Comparison of ENCODE assay signal across 8 cellular contexts in the genomic region with DNA sequence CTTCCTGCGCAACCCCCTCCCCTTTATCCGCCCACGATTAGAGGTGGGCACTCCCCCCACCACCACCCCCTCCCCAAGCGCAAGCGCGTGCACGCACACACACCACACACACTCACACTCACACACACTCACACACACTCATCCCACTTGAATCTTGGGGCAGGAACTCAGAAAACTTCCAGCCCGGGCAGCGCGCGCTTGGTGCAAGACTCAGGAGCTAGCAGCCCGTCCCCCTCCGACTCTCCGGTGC. TPM values are rescaled to one million over a fixed set of nuclear protein-coding genes. Genes with fewer than 3 reads are reported as not detected.
DNase-seq lines count a peak whose midpoint lies in the region; ATAC-seq, FAIRE-seq and TF ChIP-seq lines count a peak whose summit lies in the region.

A gene (plus strand): TSS at position 170 of the 250 bp plus-strand sequence. CDS start 788 bp downstream, outside the sequence.

- peak within 1 kb of the TSS; percentile 82 for H3K4me3 Mint-ChIP-seq in WTC11

- no peak for FAIRE-seq in H54 (lab: Jason Lieb, UNC)
- no peak for FAIRE-seq in HTR-8/SVneo (lab: Jason Lieb, UNC)

- WGBS in heart left ventricle, 4 donors: 1 to 2% (median 1%) methylated on average over 14 of the region's 14 CpGs

- H3K36me3 ChIP-seq in H7 (replicated peaks; ENCODE audit: control insufficient read depth, insufficient read depth, low read length) (no peaks in the 10 kb centered on the region), heart left ventricle (no peaks in the 10 kb centered on the region)

- TF ChIP-seq POLR2A in heart left ventricle (IDR thresholded peaks at IDR 0.05): no peak
- TF ChIP-seq POLR2A in H54 (IDR thresholded peaks at IDR 0.05; ENCODE audit: low read depth, low read length): no peak

- no peaks in the 10 kb centered on the region for H3K9me3 ChIP-seq in heart left ventricle

- H3K27ac ChIP-seq in heart left ventricle: no peak within 1 kb of the TSS

- DNase-seq in H7: no peak
- DNase-seq in WTC11 (ENCODE audit: low spot score): peak; percentile 59
- DNase-seq in heart left ventricle: peak in 3 of 5 donors; percentile 27 to 68 (median 28)
- peak; percentile 61 for DNase-seq in renal cortical epithelial cell (ENCODE audit: low read depth)
- no peak for DNase-seq in H54 (ENCODE audit: insufficient read length, low spot score)
- no peak for DNase-seq in HTR-8/SVneo (ENCODE audit: insufficient read length, low spot score)
- DNase-seq in putamen (ENCODE audit: low spot score): no peak

- H3K27me3 Mint-ChIP-seq in WTC11 (ENCODE audit: low read depth): no peaks in the 10 kb centered on the region

- H3K27me3 ChIP-seq in H7 (ENCODE audit: control insufficient read depth, insufficient read depth, low read length) (no peaks in the 10 kb centered on the region), heart left ventricle (peaks cover 4 to 76% (median 45%) of the 10 kb centered on the region in 9 donors)

- TF ChIP-seq CTCF in WTC11 (IDR thresholded peaks at IDR 0.05) (no peak), heart left ventricle (IDR thresholded peaks at IDR 0.05) (no peak)

- intact Hi-C loops in heart left ventricle (cut with DNase I): loop anchor here in 3 of 10 donors (5.0 to 10.0 kb wide), 3 partner anchors 58 to 261 kb away; no protein-coding TSS in a partner anchor

- CTCF ChIA-PET in WTC11 (lab: Charles Lee): interaction anchor here (1.6 kb wide), 1 partner anchor 222 kb away, joined by 10 read pairs; no protein-coding TSS in a partner anchor

- peaks cover 42% of the 10 kb centered on the region for H3K4me1 Mint-ChIP-seq in WTC11

- ATAC-seq in WTC11: no peak
- ATAC-seq in heart left ventricle: peak in 1 of 4 donors; percentile 66
- no peak for ATAC-seq in GM21529 (IDR thresholded peaks at IDR 0.05; ENCODE audit: unreplicated experiment)

- POLR2A ChIA-PET in WTC11 (lab: Charles Lee): interaction anchor here (1.0 to 1.6 kb wide), 3 partner anchors 22 to 83 kb away, joined by 3 to 8 read pairs (median 5); no protein-coding TSS in a partner anchor

- H3K4me3 ChIP-seq in H7 (ENCODE audit: insufficient read depth, low read depth, low read length) (peak within 1 kb of the TSS; percentile 82), heart left ventricle (peak within 1 kb of the TSS; percentile 42 to 75 (median 56))

- H3K9me3 Mint-ChIP-seq in WTC11: no peaks in the 10 kb centered on the region

- peak within 1 kb of the TSS; percentile 97 for H3K27ac Mint-ChIP-seq in WTC11

- peaks cover 5% of the 10 kb centered on the region for H3K36me3 Mint-ChIP-seq in WTC11

- peaks cover 0 to 36% (median 20%) of the 10 kb centered on the region in 12 donors for H3K4me1 ChIP-seq in heart left ventricle

TF ChIP-seq in WTC11, 78 proteins besides CTCF, POLR2A, EP300 and RAD21:
- TF ChIP-seq FOXP1 (CRISPR knock-in tag; IDR thresholded peaks at IDR 0.05; ENCODE audit: borderline replicate concordance) (no peak), KAT7 (CRISPR knock-in tag; IDR thresholded peaks at IDR 0.05; ENCODE audit: borderline replicate concordance) (peak; percentile 31; the same call in 1 of the 2 replicates), TP53 (CRISPR knock-in tag; IDR thresholded peaks at IDR 0.05) (0 out of 2 replicates have a peak, but pooled peaks have one; percentile 6), ZNF416 (CRISPR knock-in tag; IDR thresholded peaks at IDR 0.05) (no peak), SOX15 (CRISPR knock-in tag; IDR thresholded peaks at IDR 0.05) (no peak)
- TF ChIP-seq, protein P1, sequence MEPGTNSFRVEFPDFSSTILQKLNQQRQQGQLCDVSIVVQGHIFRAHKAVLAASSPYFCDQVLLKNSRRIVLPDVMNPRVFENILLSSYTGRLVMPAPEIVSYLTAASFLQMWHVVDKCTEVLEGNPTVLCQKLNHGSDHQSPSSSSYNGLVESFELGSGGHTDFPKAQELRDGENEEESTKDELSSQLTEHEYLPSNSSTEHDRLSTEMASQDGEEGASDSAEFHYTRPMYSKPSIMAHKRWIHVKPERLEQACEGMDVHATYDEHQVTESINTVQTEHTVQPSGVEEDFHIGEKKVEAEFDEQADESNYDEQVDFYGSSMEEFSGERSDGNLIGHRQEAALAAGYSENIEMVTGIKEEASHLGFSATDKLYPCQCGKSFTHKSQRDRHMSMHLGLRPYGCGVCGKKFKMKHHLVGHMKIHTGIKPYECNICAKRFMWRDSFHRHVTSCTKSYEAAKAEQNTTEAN (CRISPR knock-in tag; IDR thresholded peaks at IDR 0.05): peak; percentile 86; the same call in 1 of the 2 replicates
- TF ChIP-seq, protein P2, sequence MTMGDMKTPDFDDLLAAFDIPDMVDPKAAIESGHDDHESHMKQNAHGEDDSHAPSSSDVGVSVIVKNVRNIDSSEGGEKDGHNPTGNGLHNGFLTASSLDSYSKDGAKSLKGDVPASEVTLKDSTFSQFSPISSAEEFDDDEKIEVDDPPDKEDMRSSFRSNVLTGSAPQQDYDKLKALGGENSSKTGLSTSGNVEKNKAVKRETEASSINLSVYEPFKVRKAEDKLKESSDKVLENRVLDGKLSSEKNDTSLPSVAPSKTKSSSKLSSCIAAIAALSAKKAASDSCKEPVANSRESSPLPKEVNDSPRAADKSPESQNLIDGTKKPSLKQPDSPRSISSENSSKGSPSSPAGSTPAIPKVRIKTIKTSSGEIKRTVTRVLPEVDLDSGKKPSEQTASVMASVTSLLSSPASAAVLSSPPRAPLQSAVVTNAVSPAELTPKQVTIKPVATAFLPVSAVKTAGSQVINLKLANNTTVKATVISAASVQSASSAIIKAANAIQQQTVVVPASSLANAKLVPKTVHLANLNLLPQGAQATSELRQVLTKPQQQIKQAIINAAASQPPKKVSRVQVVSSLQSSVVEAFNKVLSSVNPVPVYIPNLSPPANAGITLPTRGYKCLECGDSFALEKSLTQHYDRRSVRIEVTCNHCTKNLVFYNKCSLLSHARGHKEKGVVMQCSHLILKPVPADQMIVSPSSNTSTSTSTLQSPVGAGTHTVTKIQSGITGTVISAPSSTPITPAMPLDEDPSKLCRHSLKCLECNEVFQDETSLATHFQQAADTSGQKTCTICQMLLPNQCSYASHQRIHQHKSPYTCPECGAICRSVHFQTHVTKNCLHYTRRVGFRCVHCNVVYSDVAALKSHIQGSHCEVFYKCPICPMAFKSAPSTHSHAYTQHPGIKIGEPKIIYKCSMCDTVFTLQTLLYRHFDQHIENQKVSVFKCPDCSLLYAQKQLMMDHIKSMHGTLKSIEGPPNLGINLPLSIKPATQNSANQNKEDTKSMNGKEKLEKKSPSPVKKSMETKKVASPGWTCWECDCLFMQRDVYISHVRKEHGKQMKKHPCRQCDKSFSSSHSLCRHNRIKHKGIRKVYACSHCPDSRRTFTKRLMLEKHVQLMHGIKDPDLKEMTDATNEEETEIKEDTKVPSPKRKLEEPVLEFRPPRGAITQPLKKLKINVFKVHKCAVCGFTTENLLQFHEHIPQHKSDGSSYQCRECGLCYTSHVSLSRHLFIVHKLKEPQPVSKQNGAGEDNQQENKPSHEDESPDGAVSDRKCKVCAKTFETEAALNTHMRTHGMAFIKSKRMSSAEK (CRISPR knock-in tag; IDR thresholded peaks at IDR 0.05; ENCODE audit: borderline replicate concordance): no peak

RNA-seq across cellular contexts. Expression of the gene that starts here (rescaled TPM):
- total RNA-seq in H7 (2014; rRNA removed; shearing (Covaris generic)): 61.1 and 61.9 TPM in 2 replicates
- total RNA-seq in WTC11 (2021) (93.6 to 98.7 TPM (median 95.9 TPM) in 3 replicates), heart left ventricle (under 1 TPM in 4 of 9 donors, not detected in 5; 0.05 to 0.32 (median 0.09) TPM), renal cortical epithelial cell (18.3 and 32.1 TPM in 2 replicates)
- under 1 TPM in 1 of 2 donors, not detected in 1; 0.28 TPM for polyA plus RNA-seq in heart left ventricle

Comparison
In these comparisons a context has a peak if more than half of its experiments do, and no peak if none do; other contexts are left out.
1. RNA of the gene that starts here (total RNA-seq): 93.6 to 98.7 TPM in WTC11, 61.1 to 61.9 TPM in H7 and 18.3 to 32.1 TPM in renal cortical epithelial cell; 0.05 to 0.32 TPM in heart left ventricle; every median in the first group is over 10 times any median in the second.
2. Peak in DNase-seq and H3K4me3 ChIP-seq in heart left ventricle; RNA of the gene not detected or under 1 TPM.
3. DNase-seq: peak in WTC11 (single experiment) and renal cortical epithelial cell (single experiment); none in H7 (single experiment), H54 (single experiment), HTR-8/SVneo (single experiment) and putamen (single experiment).